9 cellular contexts compared by ENCODE assay signal in genomic region chr9:95268681-95269080, GRCh38. TPM values are rescaled to one million over a fixed set of nuclear protein-coding genes. Genes with fewer than 3 reads are reported as not detected.
DNase-seq lines count a peak whose midpoint lies in the region; ATAC-seq, FAIRE-seq and TF ChIP-seq lines count a peak whose summit lies in the region.
"Had no signal": no experiment of that assay in that cellular context is flagged by ENCODE, and none has a peak within 500 bp of the region (broad histone marks: within the 10 kb centered on the region; RNA-seq: fewer than 3 reads in every experiment).

No MANE protein-coding gene starts in this region.

- FAIRE-seq in GM18507 (lab: Jason Lieb, UNC) = peak; percentile 54

- no peaks in the 10 kb centered on the region for H3K27me3 Mint-ChIP-seq in chondrocyte (ENCODE audit: low read depth)
- H3K27me3 Mint-ChIP-seq: activated naive CD8-positive, alpha-beta T cell had no signal

- no peak for DNase-seq in AG04449 (ENCODE audit: low read depth, low spot score)
- no peak for DNase-seq in GM18507 (ENCODE audit: extremely low spot score, insufficient read length, low read depth)
- peak; percentile 37 for DNase-seq in NCI-H345 treated with DMSO at 0.1 percent for 48 hours (lab: John Stamatoyannopoulos, UW; ENCODE audit: unreplicated experiment)
- DNase-seq in chondrocyte (ENCODE audit: low spot score) = no peak
- DNase-seq in middle frontal gyrus (ENCODE audit: extremely low spot score, low spot score) = peak; percentile 4
- no peak for DNase-seq in A172 (ENCODE audit: low spot score)
- no peak for DNase-seq in GM19238 (ENCODE audit: insufficient read length, low spot score)

- no peak overlapping the region for H3K27ac Mint-ChIP-seq in chondrocyte (ENCODE audit: unreplicated experiment)

- H3K9me3 Mint-ChIP-seq in chondrocyte (ENCODE audit: low read depth) = no peaks in the 10 kb centered on the region

- CTCF ChIA-PET in AG04449 (lab: Yijun Ruan, JAX) = interaction anchor here (0.8 to 2.3 kb wide), 11 partner anchors 11 to 599 kb away, joined by 3 to 8 read pairs (median 6); no protein-coding TSS in a partner anchor

- TF ChIP-seq CTCF in AG04449 (IDR thresholded peaks at IDR 0.05; ENCODE audit: insufficient read depth, low read length, missing control alignments) = peak; percentile 39
- peak; percentile 82 for TF ChIP-seq CTCF in chondrocyte (IDR thresholded peaks at IDR 0.05)

- H3K36me3 Mint-ChIP-seq in chondrocyte (ENCODE audit: low read depth) = peaks cover 3% of the 10 kb centered on the region
- H3K36me3 Mint-ChIP-seq: activated naive CD8-positive, alpha-beta T cell had no signal

- POLR2A ChIA-PET in AG04449 (lab: Yijun Ruan, JAX) = no interaction called here

- peaks cover 6% of the 10 kb centered on the region for H3K4me1 Mint-ChIP-seq in chondrocyte (ENCODE audit: low read depth)

- H3K4me3 ChIP-seq in AG04449 (ENCODE audit: low read depth, low read length) = no peak overlapping the region

- no peak for ATAC-seq in GM21526 (IDR thresholded peaks at IDR 0.05; ENCODE audit: low FRiP score, unreplicated experiment)

- H3K4me3 Mint-ChIP-seq in chondrocyte (ENCODE audit: unreplicated experiment) = no peak overlapping the region
- H3K4me3 Mint-ChIP-seq: activated naive CD8-positive, alpha-beta T cell had no signal

RNA-seq across cellular contexts. Expression of gene FANCC, which starts 48.8 kb away (rescaled TPM):
- total RNA-seq in chondrocyte = 9.3 to 14.7 TPM (median 10.3 TPM) in 3 replicates
- 13.4 and 18.2 TPM in 2 replicates for total RNA-seq in A172 (2014; rRNA removed; shearing (Covaris generic))

Comparison
In these comparisons a context has a peak if more than half of its experiments do, and no peak if none do; other contexts are left out.
1. DNase-seq: peak in NCI-H345 treated with DMSO at 0.1 percent for 48 hours (single experiment) and middle frontal gyrus (single experiment); none in AG04449 (single experiment), GM18507 (single experiment), chondrocyte (single experiment), A172 (single experiment) and GM19238 (single experiment).